Comparison of ENCODE assay signal across 14 cellular contexts in genomic region chr16:89637379-89637778, GRCh38. TPM values are rescaled to one million over a fixed set of nuclear protein-coding genes. Genes with fewer than 3 reads are reported as not detected.
DNase-seq lines count a peak whose midpoint lies in the region; FAIRE-seq and TF ChIP-seq lines count a peak whose summit lies in the region.
"Had no signal": no experiment of that assay in that cellular context is flagged by ENCODE, and none has a peak within 500 bp of the region (broad histone marks: within the 10 kb centered on the region; RNA-seq: fewer than 3 reads in every experiment).

No MANE protein-coding gene starts in this region.

- peaks cover 31% of the 10 kb centered on the region for H3K4me1 Mint-ChIP-seq in Calu3 (ENCODE audit: low read depth, unreplicated experiment)

- FAIRE-seq in HTR-8/SVneo (lab: Jason Lieb, UNC) (peak; percentile 46), H1 (lab: Jason Lieb, UNC) (no peak)

- H4K8ac ChIP-seq in H1 (ENCODE audit: extremely low read depth, insufficient read depth, low read length): no peak overlapping the region

- POLR2A ChIA-PET in H1 (lab: Charles Lee; ENCODE audit: partially characterized antibody): no interaction called here

- no peak overlapping the region for H3K9ac ChIP-seq in H1 (replicated peaks in 1 of 4; ENCODE audit: extremely low read depth in 1 of 4, low read depth in 3 of 4, low read length in 3 of 4)

- no peak overlapping the region for H4K5ac ChIP-seq in H1 (ENCODE audit: insufficient read length, low read depth, low read length)

- peaks cover 88% of the 10 kb centered on the region for H3K27me3 Mint-ChIP-seq in Calu3 (ENCODE audit: unreplicated experiment)

- CTCF ChIA-PET in Calu3 (lab: Charles Lee) (interaction anchor here (1.2 kb wide), 1 partner anchor 22 kb away, joined by 3 read pairs; no protein-coding TSS in a partner anchor), H1 (lab: Charles Lee; ENCODE audit: partially characterized antibody) (interaction anchor here (0.9 to 2.4 kb wide), 4 partner anchors 9 to 29 kb away, joined by 3 to 10 read pairs (median 4); no protein-coding TSS in a partner anchor)

- H3K36me3 Mint-ChIP-seq in Calu3 (ENCODE audit: insufficient read depth, unreplicated experiment): peaks cover 7% of the 10 kb centered on the region

- WGBS in H1 (ENCODE audit: extremely low coverage in 1 of 2, insufficient coverage in 1 of 2, insufficient read length in 1 of 2, insufficient replicate concordance in 2 of 2, low coverage in 1 of 2, low lambda C conversion rate in 2 of 2, missing lambda C conversion rate in 1 of 2), 2 experiments: 88% methylated on average over 9 of the region's 10 CpGs; no CpG with 5 or more reads in 1 of the 2 experiments

- H3K4me3 ChIP-seq in H1 (ENCODE audit: extremely low read depth in 1 of 4, insufficient read depth in 2 of 4, low read depth in 3 of 4, low read length in 4 of 4): no peak overlapping the region
- H3K4me3 ChIP-seq: SJCRH30 had no signal

- H2BK20ac ChIP-seq in H1 (ENCODE audit: low read length): no peak overlapping the region

- no peak overlapping the region for H3K27ac Mint-ChIP-seq in Calu3 (ENCODE audit: unreplicated experiment)

- H2BK12ac ChIP-seq in H1 (ENCODE audit: low read depth, low read length): no peak overlapping the region

- no peak for TF ChIP-seq POLR2A in H1 (IDR thresholded peaks at IDR 0.05; ENCODE audit: control extremely low read depth in 1 of 2, low read depth in 2 of 2, low read length in 2 of 2)

- H3K27ac ChIP-seq in H1 (ENCODE audit: low read depth, low read length): no peak overlapping the region
- H3K27ac ChIP-seq: C4-2B, SJCRH30 had no signal

- H3K4me2 ChIP-seq in H1 (ENCODE audit: insufficient read depth in 1 of 2, low read depth in 2 of 2, low read length in 2 of 2): no peak overlapping the region

- H3K4me3 Mint-ChIP-seq in Calu3 (ENCODE audit: low read depth, unreplicated experiment): no peak overlapping the region

- no TSS peak for BruUV-seq in Calu3 (replicated peaks; lab: Mats Ljungman, UMichigan)

- peaks cover 0 to 3% (median 0%) of the 10 kb centered on the region in 4 experiments; a peak in 1 of 7 replicates for H3K4me1 ChIP-seq in H1 (replicated peaks in 1 of 4; ENCODE audit: control insufficient read depth in 3 of 4, insufficient read depth in 4 of 4, low read length in 3 of 4)

- no peak overlapping the region for H2BK5ac ChIP-seq in H1 (ENCODE audit: low read depth, low read length)

- no peak overlapping the region for H3K14ac ChIP-seq in H1 (ENCODE audit: insufficient read length)

- TF ChIP-seq CTCF in Calu3 (IDR thresholded peaks at IDR 0.05; ENCODE audit: unreplicated experiment) (peak; percentile 35), H1 (IDR thresholded peaks at IDR 0.05; ENCODE audit: control extremely low read depth in 1 of 3, insufficient read depth in 1 of 3, low read depth in 1 of 3, low read length in 3 of 3) (no peak)

- no peak overlapping the region for H2BK120ac ChIP-seq in H1 (replicated peaks; ENCODE audit: low read depth, low read length)

- no peak overlapping the region for H2BK15ac ChIP-seq in H1 (ENCODE audit: low read length)

- intact Hi-C loops in Calu3 (cut with micrococcal nuclease; ENCODE audit: unreplicated experiment): no loop called here

- no peaks in the 10 kb centered on the region for H3K36me3 ChIP-seq in H1 (ENCODE audit: control insufficient read depth in 2 of 4, insufficient read depth in 4 of 4, low read length in 3 of 4)
- H3K36me3 ChIP-seq: SJCRH30 had no signal

- TF ChIP-seq RAD21 in H1 (IDR thresholded peaks at IDR 0.05 in 1 of 2, conservative IDR thresholded peaks at IDR 0.05 in 1 of 2; ENCODE audit: low read depth in 2 of 2, low read length in 2 of 2): no peak

- H2AK5ac ChIP-seq in H1 (ENCODE audit: low read depth, low read length): peak overlapping the region; percentile 75; the same call in 1 of the 2 replicates

- TF ChIP-seq EP300 in H1 (IDR thresholded peaks at IDR 0.05; ENCODE audit: borderline replicate concordance in 1 of 2, low read depth in 2 of 2, low read length in 2 of 2): no peak

- peaks cover 1% of the 10 kb centered on the region; the same call in 1 of the 2 replicates for H3K23me2 ChIP-seq in H1 (ENCODE audit: low read depth, low read length)

- no peak overlapping the region for H3K23ac ChIP-seq in H1 (ENCODE audit: insufficient read length)

- no peak overlapping the region for H3K4ac ChIP-seq in H1 (replicated peaks; ENCODE audit: insufficient read length, low read depth, low read length)

- no peaks in the 10 kb centered on the region; a peak in 3 of 7 replicates for H3K27me3 ChIP-seq in H1 (replicated peaks in 1 of 4; ENCODE audit: control insufficient read depth in 3 of 4, extremely low read depth in 1 of 4, insufficient read depth in 3 of 4, low read length in 3 of 4)

- no peaks in the 10 kb centered on the region for H3K79me1 ChIP-seq in H1 (ENCODE audit: low read depth, low read length)

- H3K9me3 Mint-ChIP-seq in Calu3 (ENCODE audit: low read depth, unreplicated experiment): no peaks in the 10 kb centered on the region

- H2AFZ ChIP-seq in H1 (ENCODE audit: low read length): no peak overlapping the region

- H3K9me3 ChIP-seq in H1 (ENCODE audit: insufficient read depth in 2 of 2, low read depth in 1 of 2, low read length in 1 of 2): no peaks in the 10 kb centered on the region
- H3K9me3 ChIP-seq: SJCRH30 had no signal

- H3K56ac ChIP-seq in H1 (replicated peaks; ENCODE audit: insufficient read length, low read depth, low read length): no peak overlapping the region

- no peaks in the 10 kb centered on the region for H3K79me2 ChIP-seq in H1 (ENCODE audit: control insufficient read depth in 1 of 2, insufficient read depth in 2 of 2, low read length in 2 of 2)

- H4K20me1 ChIP-seq in H1 (replicated peaks in 1 of 2; ENCODE audit: control insufficient read depth in 1 of 2, insufficient read depth in 2 of 2, low read length in 2 of 2): no peaks in the 10 kb centered on the region

- H3K18ac ChIP-seq in H1 (ENCODE audit: extremely low read depth, low read length): no peak overlapping the region

- peak; percentile 39 for DNase-seq in Calu3
- DNase-seq in HTR-8/SVneo (ENCODE audit: insufficient read length, low spot score): no peak
- DNase-seq in H1 (ENCODE audit: low read depth in 1 of 2, low spot score in 2 of 2): no peak
- no peak for DNase-seq in SW480 (ENCODE audit: low spot score)
- no peak for DNase-seq in activated CD4-positive, CD25-positive, alpha-beta regulatory T cell (lab: John Stamatoyannopoulos, UW)
- DNase-seq: DMS79, GOT3, KG1, NCI-H1417 treated with DMSO at 0.1 percent for 48 hours, NCI-H187 treated with DMSO at 0.1 percent for 48 hours, NCI-H2227 treated with DMSO at 0.1 percent for 48 hours, NCI-H524, SJCRH30 had no signal

- H4K91ac ChIP-seq in H1 (replicated peaks; ENCODE audit: insufficient read length, low read length): no peak overlapping the region

TF ChIP-seq in H1, 55 proteins besides CTCF, POLR2A, EP300 and RAD21:
- no peak for TF ChIP-seq RXRA (IDR thresholded peaks at IDR 0.05; ENCODE audit: insufficient read depth, low read depth, low read length)

RNA-seq across cellular contexts. Expression of gene CHMP1A, which starts 20.1 kb away (rescaled TPM):
- 132 and 135 TPM in 2 replicates for total RNA-seq in Calu3 (2022)
- total RNA-seq in H1 (2021; fragmentation: NEBNext Ultra II Directional; extraction: Animal tissue kit (Norgen Biotek cat#: 25700)): 64.4 and 73.5 TPM in 2 replicates
- 75.8 and 100 TPM in 2 replicates for polyA plus RNA-seq in H1 (2011; rRNA removed)
- 104 TPM for polyA plus RNA-seq in H1 (2011; cell fraction: cytosol; rRNA removed)
- polyA plus RNA-seq in H1 (2011; cell fraction: nucleus; rRNA removed): 118 TPM
- 46.2 to 73.1 TPM (median 70.6 TPM) in 4 replicates for polyA plus RNA-seq in H1 (2012, experiment 1 of 2)
- 78.8 TPM for polyA plus RNA-seq in H1 (2012, experiment 2 of 2)
- 37.5 TPM for polyA plus RNA-seq in H1 (2013, experiment 1 of 2)
- polyA plus RNA-seq in H1 (2013, experiment 2 of 2): 38.9 TPM
- 48.7 and 52.9 TPM in 2 replicates for polyA minus RNA-seq in H1 (2011; rRNA and poly(A)+ RNA removed)
- 59.7 TPM for polyA minus RNA-seq in H1 (2011; cell fraction: cytosol; rRNA and poly(A)+ RNA removed)
- polyA minus RNA-seq in H1 (2011; cell fraction: nucleus; rRNA and poly(A)+ RNA removed): 30.2 TPM

RNA-seq across cellular contexts. Expression of gene SPATA33, which starts 20.3 kb away (rescaled TPM):
- 23.5 and 27.3 TPM in 2 replicates for total RNA-seq in Calu3 (2022)
- total RNA-seq in H1 (2021; fragmentation: NEBNext Ultra II Directional; extraction: Animal tissue kit (Norgen Biotek cat#: 25700)): 13.5 and 16.9 TPM in 2 replicates
- polyA plus RNA-seq in H1 (2011; rRNA removed): 5.4 and 8.4 TPM in 2 replicates
- 6.2 TPM for polyA plus RNA-seq in H1 (2011; cell fraction: cytosol; rRNA removed)
- 7.4 TPM for polyA plus RNA-seq in H1 (2011; cell fraction: nucleus; rRNA removed)
- polyA plus RNA-seq in H1 (2012, experiment 1 of 2): 6.9 to 11.5 TPM (median 10.4 TPM) in 4 replicates
- polyA plus RNA-seq in H1 (2012, experiment 2 of 2): 7.0 TPM
- 14.6 TPM for polyA plus RNA-seq in H1 (2013, experiment 1 of 2)
- polyA plus RNA-seq in H1 (2013, experiment 2 of 2): 15.6 TPM
- polyA minus RNA-seq in H1 (2011; rRNA and poly(A)+ RNA removed): 6.0 TPM in 2 replicates
- polyA minus RNA-seq in H1 (2011; cell fraction: cytosol; rRNA and poly(A)+ RNA removed): 11.2 TPM
- 8.0 TPM for polyA minus RNA-seq in H1 (2011; cell fraction: nucleus; rRNA and poly(A)+ RNA removed)

RNA-seq across cellular contexts. Expression of gene DPEP1, which starts 23.9 kb away (rescaled TPM):
- total RNA-seq in Calu3 (2022): not detected in 2 replicates
- total RNA-seq in H1 (2021; fragmentation: NEBNext Ultra II Directional; extraction: Animal tissue kit (Norgen Biotek cat#: 25700)): 2.5 and 3.1 TPM in 2 replicates
- polyA plus RNA-seq in H1 (2011; rRNA removed): 2.8 and 3.9 TPM in 2 replicates
- 3.1 TPM for polyA plus RNA-seq in H1 (2011; cell fraction: cytosol; rRNA removed)
- polyA plus RNA-seq in H1 (2011; cell fraction: nucleus; rRNA removed): 12.5 TPM
- 0.73 to 2.7 TPM (median 2.0 TPM) in 4 replicates for polyA plus RNA-seq in H1 (2012, experiment 1 of 2)
- polyA plus RNA-seq in H1 (2012, experiment 2 of 2): 1.3 TPM
- 5.7 TPM for polyA plus RNA-seq in H1 (2013, experiment 1 of 2)
- 5.7 TPM for polyA plus RNA-seq in H1 (2013, experiment 2 of 2)
- 1.1 and 1.7 TPM in 2 replicates for polyA minus RNA-seq in H1 (2011; rRNA and poly(A)+ RNA removed)
- polyA minus RNA-seq in H1 (2011; cell fraction: cytosol; rRNA and poly(A)+ RNA removed): 0.73 TPM
- 1.6 TPM for polyA minus RNA-seq in H1 (2011; cell fraction: nucleus; rRNA and poly(A)+ RNA removed)

RNA-seq across cellular contexts. Expression of gene CDK10, which starts 49.1 kb away (rescaled TPM):
- total RNA-seq in Calu3 (2022): 102 and 106 TPM in 2 replicates
- total RNA-seq in H1 (2021; fragmentation: NEBNext Ultra II Directional; extraction: Animal tissue kit (Norgen Biotek cat#: 25700)): 76.8 and 83.9 TPM in 2 replicates
- 49.5 and 87.5 TPM in 2 replicates for polyA plus RNA-seq in H1 (2011; rRNA removed)
- 91.7 TPM for polyA plus RNA-seq in H1 (2011; cell fraction: cytosol; rRNA removed)
- polyA plus RNA-seq in H1 (2011; cell fraction: nucleus; rRNA removed): 406 TPM
- 82.0 to 144 TPM (median 116 TPM) in 4 replicates for polyA plus RNA-seq in H1 (2012, experiment 1 of 2)
- 45.2 TPM for polyA plus RNA-seq in H1 (2012, experiment 2 of 2)
- polyA plus RNA-seq in H1 (2013, experiment 1 of 2): 49.2 TPM
- polyA plus RNA-seq in H1 (2013, experiment 2 of 2): 43.1 TPM
- 36.6 and 43.1 TPM in 2 replicates for polyA minus RNA-seq in H1 (2011; rRNA and poly(A)+ RNA removed)
- polyA minus RNA-seq in H1 (2011; cell fraction: cytosol; rRNA and poly(A)+ RNA removed): 64.7 TPM
- 58.6 TPM for polyA minus RNA-seq in H1 (2011; cell fraction: nucleus; rRNA and poly(A)+ RNA removed)
